Comparison of ENCODE assay signal across 14 cellular contexts in genomic region chr12:68733661-68734071, GRCh38. TPM values are rescaled to one million over a fixed set of nuclear protein-coding genes. Genes with fewer than 3 reads are reported as not detected.
DNase-seq lines count a peak whose midpoint lies in the region; ATAC-seq and TF ChIP-seq lines count a peak whose summit lies in the region.
"Had no signal": no experiment of that assay in that cellular context is flagged by ENCODE, and none has a peak within 500 bp of the region (broad histone marks: within the 10 kb centered on the region; RNA-seq: fewer than 3 reads in every experiment).

No MANE protein-coding gene starts in this region.

- no peak overlapping the region for H3K4ac ChIP-seq in neuronal stem cell (ENCODE audit: low read length)

- H4K8ac ChIP-seq in neuronal stem cell (ENCODE audit: low read depth, low read length) = no peak overlapping the region

- ATAC-seq in activated naive CD8-positive, alpha-beta T cell treated with anti-CD3 and anti-CD28 coated beads, Interleukin-2, amount 50 U/mL, for 24 hours = no peak
- ATAC-seq in left ventricle myocardium superior = no peak

- no peak for TF ChIP-seq POLR2A in spleen (IDR thresholded peaks at IDR 0.05)

- no peaks in the 10 kb centered on the region for H3K27me3 Mint-ChIP-seq in activated naive CD8-positive, alpha-beta T cell treated with anti-CD3 and anti-CD28 coated beads for 36 hours
- no peaks in the 10 kb centered on the region for H3K27me3 Mint-ChIP-seq in activated naive CD8-positive, alpha-beta T cell treated with anti-CD3 and anti-CD28 coated beads, Interleukin-2, amount 50 U/mL, for 24 hours

- no peaks in the 10 kb centered on the region for H3K27me3 ChIP-seq in neuronal stem cell (ENCODE audit: control insufficient read depth in 3 of 3, insufficient read depth in 3 of 3, low read depth in 1 of 3, low read length in 3 of 3)
- no peaks in the 10 kb centered on the region for H3K27me3 ChIP-seq in spleen (replicated peaks in 1 of 7)
- H3K27me3 ChIP-seq: dorsolateral prefrontal cortex had no signal

- H3K9ac ChIP-seq in neuronal stem cell (ENCODE audit: low read depth, low read length, poor library complexity) = no peak overlapping the region

- H3K14ac ChIP-seq in neuronal stem cell (ENCODE audit: low read length) = no peak overlapping the region

- H2BK120ac ChIP-seq in neuronal stem cell (ENCODE audit: low read depth, low read length) = no peak overlapping the region

- no peaks in the 10 kb centered on the region for H3K4me1 Mint-ChIP-seq in activated naive CD8-positive, alpha-beta T cell treated with anti-CD3 and anti-CD28 coated beads for 36 hours
- no peaks in the 10 kb centered on the region for H3K4me1 Mint-ChIP-seq in activated naive CD8-positive, alpha-beta T cell treated with anti-CD3 and anti-CD28 coated beads, Interleukin-2, amount 50 U/mL, for 24 hours

- H4K91ac ChIP-seq in neuronal stem cell (ENCODE audit: low read depth, low read length, poor library complexity) = no peak overlapping the region

- peaks cover 18% of the 10 kb centered on the region for H3K36me3 Mint-ChIP-seq in activated naive CD8-positive, alpha-beta T cell treated with anti-CD3 and anti-CD28 coated beads for 36 hours
- H3K36me3 Mint-ChIP-seq in activated naive CD8-positive, alpha-beta T cell treated with anti-CD3 and anti-CD28 coated beads, Interleukin-2, amount 50 U/mL, for 24 hours (ENCODE audit: low read depth) = peaks cover 48% of the 10 kb centered on the region

- no peak overlapping the region for H2AK5ac ChIP-seq in neuronal stem cell (ENCODE audit: low read depth, low read length)

- H3K4me3 Mint-ChIP-seq in activated naive CD8-positive, alpha-beta T cell treated with anti-CD3 and anti-CD28 coated beads for 36 hours = no peak overlapping the region
- no peak overlapping the region for H3K4me3 Mint-ChIP-seq in activated naive CD8-positive, alpha-beta T cell treated with anti-CD3 and anti-CD28 coated beads, Interleukin-2, amount 50 U/mL, for 24 hours

- H3K36me3 ChIP-seq in neuronal stem cell (replicated peaks in 1 of 2; ENCODE audit: control insufficient read depth in 2 of 2, insufficient read depth in 2 of 2, low read length in 2 of 2) = peaks cover 19 to 98% of the 10 kb centered on the region in 2 donors
- H3K36me3 ChIP-seq in spleen = peaks cover 3 to 100% (median 56%) of the 10 kb centered on the region in 6 donors

- H3K9me3 ChIP-seq in neuronal stem cell (replicated peaks in 1 of 2; ENCODE audit: control insufficient read depth in 2 of 2, insufficient read depth in 1 of 2, low read depth in 1 of 2, low read length in 2 of 2) (no peaks in the 10 kb centered on the region), spleen (no peaks in the 10 kb centered on the region)

- H3K9me3 Mint-ChIP-seq in activated naive CD8-positive, alpha-beta T cell treated with anti-CD3 and anti-CD28 coated beads for 36 hours = no peaks in the 10 kb centered on the region
- no peaks in the 10 kb centered on the region for H3K9me3 Mint-ChIP-seq in activated naive CD8-positive, alpha-beta T cell treated with anti-CD3 and anti-CD28 coated beads, Interleukin-2, amount 50 U/mL, for 24 hours

- no peak overlapping the region for H3K18ac ChIP-seq in neuronal stem cell (ENCODE audit: low read length)

- H2BK15ac ChIP-seq in neuronal stem cell (ENCODE audit: low read length) = no peak overlapping the region

- no CpG with 5 or more reads among the region's 4 CpGs for WGBS in neuronal stem cell (ENCODE audit: extremely low coverage in 2 of 2, insufficient read length in 2 of 2, insufficient replicate concordance in 1 of 2), 2 donors
- 93 to 98% (median 96%) methylated on average over 4 of the region's 4 CpGs for WGBS in spleen, 5 donors

- H3K27ac ChIP-seq in neuronal stem cell (replicated peaks; ENCODE audit: low read length) (no peak overlapping the region), spleen (no peak overlapping the region)
- H3K27ac ChIP-seq: dorsolateral prefrontal cortex had no signal

- no peak overlapping the region for H2AFZ ChIP-seq in neuronal stem cell (ENCODE audit: low read length)

- H3K4me2 ChIP-seq in neuronal stem cell (ENCODE audit: insufficient read depth, low read length, poor library complexity, severe bottlenecking) = no peak overlapping the region

- no peaks in the 10 kb centered on the region for H3K79me1 ChIP-seq in neuronal stem cell (ENCODE audit: low read depth, low read length)

- H2BK5ac ChIP-seq in neuronal stem cell (ENCODE audit: low read length) = no peak overlapping the region

- intact Hi-C loops in spleen (cut with DNase I; ENCODE audit: low total_unique reads) = no loop called here
- intact Hi-C loops in left ventricle myocardium superior (cut with micrococcal nuclease) = no loop called here

- TF ChIP-seq CTCF in spleen (IDR thresholded peaks at IDR 0.05 in 8 of 11, conservative IDR thresholded peaks at IDR 0.05 in 3 of 11) = no peak

- peak overlapping the region; percentile 16 for H3K27ac Mint-ChIP-seq in activated naive CD8-positive, alpha-beta T cell treated with anti-CD3 and anti-CD28 coated beads for 36 hours
- H3K27ac Mint-ChIP-seq in activated naive CD8-positive, alpha-beta T cell treated with anti-CD3 and anti-CD28 coated beads, Interleukin-2, amount 50 U/mL, for 24 hours = no peak overlapping the region

- H3K4me3 ChIP-seq in neuronal stem cell (ENCODE audit: low read length in 2 of 2) = no peak overlapping the region
- no peak overlapping the region for H3K4me3 ChIP-seq in spleen
- H3K4me3 ChIP-seq: dorsolateral prefrontal cortex had no signal

- H3K23ac ChIP-seq in neuronal stem cell (ENCODE audit: low read depth, low read length, poor library complexity) = no peak overlapping the region

- H2BK12ac ChIP-seq in neuronal stem cell (ENCODE audit: low read length) = no peak overlapping the region

- no peak for DNase-seq in activated naive CD8-positive, alpha-beta T cell treated with anti-CD3 and anti-CD28 coated beads for 36 hours
- no peak for DNase-seq in activated naive CD8-positive, alpha-beta T cell treated with anti-CD3 and anti-CD28 coated beads, Interleukin-2, amount 50 U/mL, for 24 hours
- DNase-seq in RPMI7951 (ENCODE audit: low read depth) = peak; percentile 33
- peak; percentile 13 for DNase-seq in fibroblast of gingiva (ENCODE audit: low read depth)
- DNase-seq in stromal cell of bone marrow (ENCODE audit: low read depth) = peak; percentile 61
- DNase-seq in neuronal stem cell (ENCODE audit: low spot score) = no peak
- DNase-seq in spleen = no peak
- DNase-seq in left ventricle myocardium superior = no peak
- DNase-seq: activated CD4-positive, CD25-positive, alpha-beta regulatory T cell; activated T-cell treated with anti-CD3 and anti-CD28 coated beads, Interleukin-2, amount 50 U/mL, for 48 hours; DMS53; dorsolateral prefrontal cortex; NCI-H1436 treated with DMSO at 0.1 percent for 48 hours; substantia nigra had no signal

- H3K4me1 ChIP-seq in neuronal stem cell (ENCODE audit: control insufficient read depth in 2 of 2, insufficient read depth in 1 of 2, low read depth in 1 of 2, low read length in 2 of 2) (no peaks in the 10 kb centered on the region), spleen (no peaks in the 10 kb centered on the region)

RNA-seq across cellular contexts. Expression of gene SLC35E3, which starts 12.3 kb away (rescaled TPM):
- total RNA-seq in activated naive CD8-positive, alpha-beta T cell treated with anti-CD3 and anti-CD28 coated beads for 36 hours = 10 to 100 TPM in 1 of 2 experiments, 1 to 10 TPM in 1; 8.7 to 12.3 TPM
- 1.8 and 2.4 TPM in 2 replicates for total RNA-seq in RPMI7951 (2014; rRNA removed; shearing (Covaris generic))
- polyA plus RNA-seq in neuronal stem cell (2013, experiment 1 of 2) = 4.7 TPM
- 5.5 TPM for polyA plus RNA-seq in neuronal stem cell (2013, experiment 2 of 2)
- total RNA-seq in spleen (10 to 100 TPM in 3 of 7 donors, 1 to 10 TPM in 4; 4.8 to 16.1 (median 7.8) TPM), left ventricle myocardium superior (5.5 TPM)
- polyA plus RNA-seq in spleen = 1 to 10 TPM; 4.8 to 5.7 (median 5.1) TPM

RNA-seq across cellular contexts. Expression of gene NUP107, which starts 46.9 kb away (rescaled TPM):
- total RNA-seq in activated naive CD8-positive, alpha-beta T cell treated with anti-CD3 and anti-CD28 coated beads for 36 hours = 100 to 1,000 TPM; 156 to 158 TPM
- total RNA-seq in RPMI7951 (2014; rRNA removed; shearing (Covaris generic)) = 88.5 and 130 TPM in 2 replicates
- 82.4 TPM for polyA plus RNA-seq in neuronal stem cell (2013, experiment 1 of 2)
- 80.6 TPM for polyA plus RNA-seq in neuronal stem cell (2013, experiment 2 of 2)
- total RNA-seq in spleen (10 to 100 TPM; 41.1 to 61.4 (median 53.4) TPM), left ventricle myocardium superior (17.2 TPM)
- 10 to 100 TPM; 19.7 to 26.7 (median 20.3) TPM for polyA plus RNA-seq in spleen

Comparison
In these comparisons a context has a peak if more than half of its experiments do, and no peak if none do; other contexts are left out.
1. DNase-seq: peak in RPMI7951 (single experiment), fibroblast of gingiva (single experiment) and stromal cell of bone marrow (single experiment); none in activated naive CD8-positive, alpha-beta T cell treated with anti-CD3 and anti-CD28 coated beads for 36 hours (single experiment), activated naive CD8-positive, alpha-beta T cell treated with anti-CD3 and anti-CD28 coated beads, Interleukin-2, amount 50 U/mL, for 24 hours (single experiment), neuronal stem cell (single experiment), spleen (single experiment) and left ventricle myocardium superior (single experiment).